30 cellular contexts compared by ENCODE assay signal in the genomic region with DNA sequence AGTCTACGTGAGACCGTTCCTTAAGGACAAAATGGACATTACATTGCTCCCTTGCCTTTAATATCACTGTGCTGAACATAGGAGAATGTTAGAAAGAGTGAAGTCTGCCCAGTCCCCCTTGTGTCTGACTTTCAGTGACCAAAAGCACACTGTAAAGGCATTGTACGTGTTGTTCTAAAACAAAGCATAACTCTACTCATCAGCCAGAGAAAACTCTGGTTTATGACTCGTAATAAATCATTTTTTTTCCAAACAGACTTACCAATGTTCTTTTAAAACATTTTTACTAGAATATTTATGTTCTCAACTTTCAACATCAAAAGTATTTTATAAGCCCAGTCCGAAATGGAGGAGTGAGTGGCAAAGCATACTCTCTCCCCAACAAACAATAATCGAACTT.
"Had no signal": no experiment of that assay in that cellular context is flagged by ENCODE, and none has a peak within 500 bp of the region (broad histone marks: within the 10 kb centered on the region; RNA-seq: fewer than 3 reads in every experiment).

No MANE protein-coding gene starts in this region.

- H3K36me3 ChIP-seq: ascending aorta, cardiac muscle cell, Peyer's patch, SJCRH30 had no signal

- H3K27ac Mint-ChIP-seq: activated CD8-positive, alpha-beta T cell treated with anti-CD3 and anti-CD28 coated beads, Interleukin-2, amount 10 ng/mL, durations not matched to agents 7 days and 5 days; activated naive CD4-positive, alpha-beta T cell treated with anti-CD3 and anti-CD28 coated beads, Interleukin-2, amount 50 U/mL, for 72 hours; activated naive CD8-positive, alpha-beta T cell treated with anti-CD3 and anti-CD28 coated beads, Interleukin-2, amount 50 U/mL, for 24 hours; brain; WTC11 had no signal

- DNase-seq: activated CD4-positive, alpha-beta T cell treated with anti-CD3 and anti-CD28 coated beads for 48 hours; activated CD4-positive, alpha-beta T cell treated with anti-CD3 and anti-CD28 coated beads, Interleukin-2, amount 50 U/mL, for 4 hours; activated CD4-positive, CD25-positive, alpha-beta regulatory T cell treated with anti-CD3 and anti-CD28 coated beads, Interleukin-2, amount 50 U/mL, for 72 hours; activated CD8-positive, alpha-beta memory T cell treated with anti-CD3 and anti-CD28 coated beads, Interleukin-2, amount 50 U/mL, for 48 hours; activated CD8-positive, alpha-beta T cell treated with anti-CD3 and anti-CD28 coated beads, Interleukin-2, amount 10 ng/mL, durations not matched to agents 7 days and 5 days; activated effector memory CD4-positive, alpha-beta T cell treated with Interleukin-2 at 50 U/mL for 16 hours; activated naive CD4-positive, alpha-beta T cell treated with Interleukin-2 at 50 U/mL for 16 hours; activated naive CD8-positive, alpha-beta T cell treated with anti-CD3 and anti-CD28 coated beads, Interleukin-2, amount 50 U/mL, for 24 hours; activated T-cell treated with anti-CD3 and anti-CD28 coated beads, Interleukin-2, amount 50 U/mL, for 1 hour; amniotic stem cell; MM.1S; NCI-H1105; NCI-H1436; NCI-H1694 treated with DMSO at 0.1 percent for 48 hours; NCI-H2029 treated with DMSO at 0.1 percent for 48 hours; NCI-H345; NCI-H510A; NCI-H526 treated with DMSO at 0.1 percent for 48 hours; Peyer's patch; Right ventricle myocardium superior; SJCRH30; SK-N-SH; SW 1271 had no signal

- H3K27me3 Mint-ChIP-seq: activated naive CD8-positive, alpha-beta T cell treated with anti-CD3 and anti-CD28 coated beads, Interleukin-2, amount 50 U/mL, for 24 hours; brain had no signal

- H3K27me3 ChIP-seq: ascending aorta, cardiac muscle cell, Peyer's patch, SJCRH30 had no signal

- H3K4me3 ChIP-seq: ascending aorta, cardiac muscle cell, Peyer's patch, SJCRH30 had no signal

- H3K9me3 Mint-ChIP-seq: activated naive CD4-positive, alpha-beta T cell treated with anti-CD3 and anti-CD28 coated beads, Interleukin-2, amount 50 U/mL, for 72 hours; activated naive CD8-positive, alpha-beta T cell treated with anti-CD3 and anti-CD28 coated beads, Interleukin-2, amount 50 U/mL, for 24 hours had no signal

- ATAC-seq: activated CD8-positive, alpha-beta T cell treated with anti-CD3 and anti-CD28 coated beads, Interleukin-2, amount 10 ng/mL, durations not matched to agents 7 days and 5 days; activated naive CD4-positive, alpha-beta T cell treated with anti-CD3 and anti-CD28 coated beads, Interleukin-2, amount 50 U/mL, for 72 hours; activated naive CD8-positive, alpha-beta T cell treated with anti-CD3 and anti-CD28 coated beads, Interleukin-2, amount 50 U/mL, for 24 hours; WTC11 had no signal

- H3K36me3 Mint-ChIP-seq: activated naive CD4-positive, alpha-beta T cell treated with anti-CD3 and anti-CD28 coated beads, Interleukin-2, amount 50 U/mL, for 72 hours; brain had no signal

- H3K27ac ChIP-seq: cardiac muscle cell, KMS-11, Peyer's patch, RWPE1, SJCRH30 had no signal

- H3K4me1 Mint-ChIP-seq: activated naive CD8-positive, alpha-beta T cell treated with anti-CD3 and anti-CD28 coated beads, Interleukin-2, amount 50 U/mL, for 24 hours had no signal

- H3K4me3 Mint-ChIP-seq: activated CD8-positive, alpha-beta T cell treated with anti-CD3 and anti-CD28 coated beads, Interleukin-2, amount 10 ng/mL, durations not matched to agents 7 days and 5 days; activated naive CD8-positive, alpha-beta T cell treated with anti-CD3 and anti-CD28 coated beads, Interleukin-2, amount 50 U/mL, for 24 hours; brain; WTC11 had no signal

- H3K4me1 ChIP-seq: Peyer's patch, SJCRH30 had no signal

- H3K9me3 ChIP-seq: ascending aorta, Peyer's patch, SJCRH30, SK-N-SH had no signal
